25 cellular contexts compared by ENCODE assay signal in the genomic region with DNA sequence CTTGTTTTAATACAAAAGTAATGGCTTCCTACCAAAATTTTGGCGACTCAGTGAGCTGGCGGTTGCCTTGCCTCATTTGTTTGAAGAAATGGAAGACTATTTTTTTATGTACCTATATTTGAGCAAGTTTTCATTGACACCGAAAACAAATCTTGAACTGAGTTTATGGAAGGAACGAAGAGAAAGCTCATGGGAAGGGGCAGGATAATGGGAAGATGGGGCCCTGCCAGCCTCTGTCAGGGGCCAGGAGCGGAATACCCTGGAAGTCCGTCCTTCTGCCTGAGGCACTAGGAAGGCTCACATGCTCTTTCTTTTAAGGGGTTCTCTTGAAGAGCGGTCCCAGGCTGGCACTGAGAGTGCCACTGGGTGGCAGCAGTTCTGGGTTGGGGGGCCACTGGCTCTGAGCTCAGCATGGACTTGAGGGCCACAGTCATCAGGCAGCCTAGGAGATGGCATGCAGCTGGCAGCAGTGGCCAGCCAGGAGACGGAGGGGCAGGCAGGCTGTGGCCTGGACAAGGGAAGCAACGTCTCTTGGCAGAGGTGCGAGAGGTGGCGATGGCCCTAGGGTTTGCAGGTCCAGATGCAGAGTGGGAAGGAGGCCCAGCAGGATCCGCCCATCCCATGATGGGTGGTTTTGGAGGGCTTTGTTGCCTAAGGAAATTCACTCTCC.
"Had no signal": no experiment of that assay in that cellular context is flagged by ENCODE, and none has a peak within 500 bp of the region (broad histone marks: within the 10 kb centered on the region; RNA-seq: fewer than 3 reads in every experiment).

No MANE protein-coding gene starts in this region.

- H3K27ac Mint-ChIP-seq: effector memory CD8-positive, alpha-beta T cell; immature natural killer cell; naive thymus-derived CD4-positive, alpha-beta T cell; nephron progenitor cell had no signal

- H3K27ac ChIP-seq: epithelial cell of prostate, esophagus squamous epithelium, gastroesophageal sphincter, left lung, lower lobe of right lung, parathyroid adenoma, psoas muscle, spleen, stomach had no signal

- FAIRE-seq: keratinocyte had no signal

- H3K27me3 ChIP-seq: left lung, spleen had no signal

- H3K9me3 ChIP-seq: esophagus squamous epithelium, gastroesophageal sphincter, left lung, lower lobe of right lung, psoas muscle, spleen, stomach had no signal

- H3K4me3 Mint-ChIP-seq: effector memory CD8-positive, alpha-beta T cell; immature natural killer cell; naive thymus-derived CD4-positive, alpha-beta T cell; nephron progenitor cell had no signal

- H3K4me1 Mint-ChIP-seq: immature natural killer cell; naive thymus-derived CD4-positive, alpha-beta T cell; nephron progenitor cell had no signal

- ATAC-seq: effector memory CD8-positive, alpha-beta T cell; gastroesophageal sphincter; left lung; lower lobe of right lung; naive thymus-derived CD4-positive, alpha-beta T cell; psoas muscle; sciatic nerve had no signal

- H2AFZ ChIP-seq: parathyroid adenoma had no signal

- H3K4me1 ChIP-seq: esophagus squamous epithelium, gastroesophageal sphincter, left lung, lower lobe of right lung, parathyroid adenoma, psoas muscle, spleen, stomach had no signal

- H3K9me3 Mint-ChIP-seq: effector memory CD8-positive, alpha-beta T cell; immature natural killer cell; nephron progenitor cell had no signal

- H3K79me2 ChIP-seq: parathyroid adenoma had no signal

- H3K4me3 ChIP-seq: esophagus squamous epithelium, gastroesophageal sphincter, left lung, lower lobe of right lung, psoas muscle, spleen, stomach had no signal

- H3K9ac ChIP-seq: parathyroid adenoma had no signal

- H3K36me3 ChIP-seq: esophagus squamous epithelium, gastroesophageal sphincter, left lung, lower lobe of right lung, spleen, stomach had no signal

- DNase-seq: cortex of kidney; effector memory CD8-positive, alpha-beta T cell; esophagus squamous epithelium; foreskin fibroblast; glutamatergic neuron; immature natural killer cell; left lung; lower lobe of right lung; mesendoderm; naive thymus-derived CD4-positive, alpha-beta T cell; nephron progenitor cell; psoas muscle; retina; spleen; stimulated activated CD4-positive, alpha-beta T cell treated with anti-CD3 and anti-CD28 coated beads, Interleukin-15, amount 100 ng/mL, for 24 hours; stimulated activated CD4-positive, alpha-beta T cell treated with anti-CD3 and anti-CD28 coated beads, Interleukin-1b, Interleukin-23, amount 100 ng/mL, for 48 hours; stimulated activated CD4-positive, alpha-beta T cell treated with anti-CD3 and anti-CD28 coated beads, Interleukin-4, amount 100 ng/mL, for 24 hours; stimulated activated naive CD4-positive, alpha-beta T cell; stomach; trophoblast cell had no signal
